ENCODE assay signal across 22 cellular contexts in the genomic region with DNA sequence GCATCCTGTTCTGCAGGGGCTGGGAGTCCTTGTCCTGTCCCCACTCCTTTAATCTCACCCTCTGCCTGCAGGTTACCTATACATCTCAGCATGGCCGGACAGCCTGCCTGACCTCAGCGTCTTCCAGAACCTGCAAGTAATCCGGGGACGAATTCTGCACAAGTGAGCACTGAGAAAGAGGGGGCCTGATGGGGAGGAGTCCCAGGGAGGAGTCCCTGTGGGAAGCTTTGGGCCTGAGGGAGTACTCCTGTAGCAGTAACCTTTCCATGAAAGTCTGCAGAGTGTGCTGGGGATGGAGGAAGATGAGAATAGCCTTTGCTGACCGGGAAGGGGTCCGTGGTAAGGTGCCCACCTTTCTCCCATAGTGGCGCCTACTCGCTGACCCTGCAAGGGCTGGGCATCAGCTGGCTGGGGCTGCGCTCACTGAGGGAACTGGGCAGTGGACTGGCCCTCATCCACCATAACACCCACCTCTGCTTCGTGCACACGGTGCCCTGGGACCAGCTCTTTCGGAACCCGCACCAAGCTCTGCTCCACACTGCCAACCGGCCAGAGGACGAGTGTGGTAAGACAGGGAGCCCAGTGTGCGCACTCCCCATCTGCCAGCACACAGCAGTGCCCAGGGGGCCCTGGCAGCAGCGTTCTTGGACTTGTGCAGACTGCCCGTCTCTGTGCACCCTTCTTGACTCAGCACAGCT. TPM values are rescaled to one million over a fixed set of nuclear protein-coding genes. Genes with fewer than 3 reads are reported as not detected.
A peak's percentile ranks its signal among the peaks of the same experiment; 100 is the strongest.
DNase-seq lines count a peak whose midpoint lies in the region; ATAC-seq, FAIRE-seq and TF ChIP-seq lines count a peak whose summit lies in the region.
"Had no signal": no experiment of that assay in that cellular context is flagged by ENCODE, and none has a peak within 500 bp of the region (broad histone marks: within the 10 kb centered on the region; RNA-seq: fewer than 3 reads in every experiment).

No MANE protein-coding gene starts in this region.

- no peak overlapping the region for H3K23ac ChIP-seq in H1 (ENCODE audit: insufficient read length)

- no peak overlapping the region for H3K18ac ChIP-seq in H1 (ENCODE audit: extremely low read depth, low read length)

- no peak for TF ChIP-seq POLR2A in H1 (IDR thresholded peaks at IDR 0.05; ENCODE audit: control extremely low read depth in 1 of 2, low read depth in 2 of 2, low read length in 2 of 2)

- H3K27me3 ChIP-seq in H1 (replicated peaks in 1 of 4; ENCODE audit: control insufficient read depth in 3 of 4, extremely low read depth in 1 of 4, insufficient read depth in 3 of 4, low read length in 3 of 4) (no peaks in the 10 kb centered on the region), osteoblast (ENCODE audit: insufficient read depth, low read length) (no peaks in the 10 kb centered on the region)
- H3K27me3 ChIP-seq: cardiac muscle cell had no signal

- no TSS peak for BruUV-seq in Calu3 (replicated peaks; lab: Mats Ljungman, UMichigan)

- H3K4me1 ChIP-seq in H1 (replicated peaks in 1 of 4; ENCODE audit: control insufficient read depth in 3 of 4, insufficient read depth in 4 of 4, low read length in 3 of 4) (no peaks in the 10 kb centered on the region), osteoblast (ENCODE audit: insufficient read depth, low read length) (no peaks in the 10 kb centered on the region)

- H3K4me3 Mint-ChIP-seq in Calu3 (ENCODE audit: low read depth, unreplicated experiment): no peak overlapping the region
- H3K4me3 Mint-ChIP-seq: activated naive CD4-positive, alpha-beta T cell treated with anti-CD3 and anti-CD28 coated beads, Interleukin-2, amount 50 U/mL, for 24 hours had no signal

- H2AFZ ChIP-seq in H1 (ENCODE audit: low read length) (no peak overlapping the region), osteoblast (ENCODE audit: low read length) (no peak overlapping the region)

- intact Hi-C loops in Calu3 (cut with micrococcal nuclease; ENCODE audit: unreplicated experiment): no loop called here

- no peak for TF ChIP-seq RAD21 in H1 (IDR thresholded peaks at IDR 0.05 in 1 of 2, conservative IDR thresholded peaks at IDR 0.05 in 1 of 2; ENCODE audit: low read depth in 2 of 2, low read length in 2 of 2)

- no peak overlapping the region for H4K8ac ChIP-seq in H1 (ENCODE audit: extremely low read depth, insufficient read depth, low read length)

- H3K79me2 ChIP-seq in H1 (ENCODE audit: control insufficient read depth in 1 of 2, insufficient read depth in 2 of 2, low read length in 2 of 2) (peaks cover 0 to 4% of the 10 kb centered on the region in 2 experiments; a peak in 2 of 4 replicates), osteoblast (ENCODE audit: insufficient read depth, low read length) (no peaks in the 10 kb centered on the region)

- H4K91ac ChIP-seq in H1 (replicated peaks; ENCODE audit: insufficient read length, low read length): no peak overlapping the region

- H3K14ac ChIP-seq in H1 (ENCODE audit: insufficient read length): no peak overlapping the region

- H3K4me1 Mint-ChIP-seq in Calu3 (ENCODE audit: low read depth, unreplicated experiment): peaks cover 21% of the 10 kb centered on the region
- H3K4me1 Mint-ChIP-seq: activated naive CD4-positive, alpha-beta T cell treated with anti-CD3 and anti-CD28 coated beads, Interleukin-2, amount 50 U/mL, for 24 hours had no signal

- no peak overlapping the region for H2BK20ac ChIP-seq in H1 (ENCODE audit: low read length)

- no peak overlapping the region for H4K5ac ChIP-seq in H1 (ENCODE audit: insufficient read length, low read depth, low read length)

- no peak overlapping the region for H2BK120ac ChIP-seq in H1 (replicated peaks; ENCODE audit: low read depth, low read length)

- H3K9ac ChIP-seq in H1 (replicated peaks in 1 of 4; ENCODE audit: extremely low read depth in 1 of 4, low read depth in 3 of 4, low read length in 3 of 4): no peak overlapping the region

- H2AK5ac ChIP-seq in H1 (ENCODE audit: low read depth, low read length): no peak overlapping the region

- no peak for DNase-seq in Calu3
- no peak for DNase-seq in H1 (ENCODE audit: low read depth in 1 of 2, low spot score in 2 of 2)
- DNase-seq in osteoblast (ENCODE audit: insufficient read length, low spot score, missing footprints): peak; percentile 67
- DNase-seq in activated CD4-positive, alpha-beta T cell treated with anti-CD3 and anti-CD28 coated beads, Interleukin-2, amount 50 U/mL, for 48 hours: no peak
- DNase-seq in HUDEP-2 (lab: John Stamatoyannopoulos, UW; ENCODE audit: unreplicated experiment in 76 of 76): no peak
- DNase-seq: ACHN; activated CD4-positive, alpha-beta T cell treated with anti-CD3 and anti-CD28 coated beads, Interleukin-2, amount 50 U/mL, for 1 hour; dermis blood vessel endothelial cell; Karpas-422; NCI-H146; nucleus accumbens; OCI-M1; T-helper 9 cell had no signal

- H3K4me2 ChIP-seq in H1 (ENCODE audit: insufficient read depth in 1 of 2, low read depth in 2 of 2, low read length in 2 of 2): no peak overlapping the region
- no peak overlapping the region for H3K4me2 ChIP-seq in osteoblast (ENCODE audit: insufficient read depth, low read length)
- H3K4me2 ChIP-seq: smooth muscle cell had no signal

- no peak overlapping the region for H2BK5ac ChIP-seq in H1 (ENCODE audit: low read depth, low read length)

- H4K20me1 ChIP-seq in H1 (replicated peaks in 1 of 2; ENCODE audit: control insufficient read depth in 1 of 2, insufficient read depth in 2 of 2, low read length in 2 of 2): peaks cover 8 to 10% of the 10 kb centered on the region in 2 experiments
- H4K20me1 ChIP-seq in osteoblast (ENCODE audit: insufficient read depth, low read length): no peaks in the 10 kb centered on the region

- no peaks in the 10 kb centered on the region for H3K27me3 Mint-ChIP-seq in Calu3 (ENCODE audit: unreplicated experiment)
- H3K27me3 Mint-ChIP-seq: activated naive CD4-positive, alpha-beta T cell treated with anti-CD3 and anti-CD28 coated beads, Interleukin-2, amount 50 U/mL, for 24 hours had no signal

- H3K9me3 Mint-ChIP-seq in Calu3 (ENCODE audit: low read depth, unreplicated experiment): no peaks in the 10 kb centered on the region
- H3K9me3 Mint-ChIP-seq: activated naive CD4-positive, alpha-beta T cell treated with anti-CD3 and anti-CD28 coated beads, Interleukin-2, amount 50 U/mL, for 24 hours had no signal

- H3K36me3 ChIP-seq in H1 (ENCODE audit: control insufficient read depth in 2 of 4, insufficient read depth in 4 of 4, low read length in 3 of 4) (peaks cover 45 to 94% (median 75%) of the 10 kb centered on the region in 4 experiments), osteoblast (ENCODE audit: insufficient read depth, low read length) (peaks cover 50% of the 10 kb centered on the region)

- no peak for FAIRE-seq in H1 (lab: Jason Lieb, UNC)

- TF ChIP-seq CTCF in Calu3 (IDR thresholded peaks at IDR 0.05; ENCODE audit: unreplicated experiment) (no peak), H1 (IDR thresholded peaks at IDR 0.05; ENCODE audit: control extremely low read depth in 1 of 3, insufficient read depth in 1 of 3, low read depth in 1 of 3, low read length in 3 of 3) (no peak), osteoblast (IDR thresholded peaks at IDR 0.05; ENCODE audit: extremely low read depth, low read depth, low read length) (no peak)

- H2BK15ac ChIP-seq in H1 (ENCODE audit: low read length): no peak overlapping the region

- H3K4me3 ChIP-seq in H1 (ENCODE audit: extremely low read depth in 1 of 4, insufficient read depth in 2 of 4, low read depth in 3 of 4, low read length in 4 of 4): no peak overlapping the region
- H3K4me3 ChIP-seq in osteoblast (ENCODE audit: insufficient read depth, low read length): no peak overlapping the region
- H3K4me3 ChIP-seq: cardiac muscle cell, smooth muscle cell had no signal

- no peak overlapping the region for H3K56ac ChIP-seq in H1 (replicated peaks; ENCODE audit: insufficient read length, low read depth, low read length)

- H2BK12ac ChIP-seq in H1 (ENCODE audit: low read depth, low read length): no peak overlapping the region

- no peak for ATAC-seq in GM19452 (IDR thresholded peaks at IDR 0.05; ENCODE audit: unreplicated experiment)

- peak overlapping the region; percentile 0 for H3K27ac Mint-ChIP-seq in Calu3 (ENCODE audit: unreplicated experiment)
- H3K27ac Mint-ChIP-seq: activated naive CD4-positive, alpha-beta T cell treated with anti-CD3 and anti-CD28 coated beads, Interleukin-2, amount 50 U/mL, for 24 hours had no signal

- peaks cover 98% of the 10 kb centered on the region for H3K36me3 Mint-ChIP-seq in Calu3 (ENCODE audit: insufficient read depth, unreplicated experiment)
- H3K36me3 Mint-ChIP-seq: activated naive CD4-positive, alpha-beta T cell treated with anti-CD3 and anti-CD28 coated beads, Interleukin-2, amount 50 U/mL, for 24 hours had no signal

- POLR2A ChIA-PET in H1 (lab: Charles Lee; ENCODE audit: partially characterized antibody): interaction anchor here (0.9 to 4.5 kb wide), 8 partner anchors 8 to 35 kb away, joined by 3 to 23 read pairs (median 5); a partner anchor contains a TSS

- H3K27ac ChIP-seq in H1 (ENCODE audit: low read depth, low read length) (0 out of 2 replicates have a peak overlapping the region, but pooled peaks have one; percentile 47), osteoblast (ENCODE audit: low read depth, low read length) (no peak overlapping the region)
- H3K27ac ChIP-seq: cardiac muscle cell had no signal

- no peaks in the 10 kb centered on the region for H3K79me1 ChIP-seq in H1 (ENCODE audit: low read depth, low read length)

- CTCF ChIA-PET in Calu3 (lab: Charles Lee) (interaction anchor here (0.7 to 161.2 kb wide), 13 partner anchors 1 to 339 kb away, joined by 3 to 42089 read pairs (median 8); a partner anchor contains a TSS), H1 (lab: Charles Lee; ENCODE audit: partially characterized antibody) (interaction anchor here (0.5 to 2.7 kb wide), 9 partner anchors 10 to 167 kb away, joined by 3 to 13 read pairs (median 3); a partner anchor contains a TSS)

- H3K9me3 ChIP-seq in H1 (ENCODE audit: insufficient read depth in 2 of 2, low read depth in 1 of 2, low read length in 1 of 2) (no peaks in the 10 kb centered on the region), osteoblast (ENCODE audit: low read depth, low read length) (no peaks in the 10 kb centered on the region)

- H3K23me2 ChIP-seq in H1 (ENCODE audit: low read depth, low read length): no peaks in the 10 kb centered on the region

- H3K4ac ChIP-seq in H1 (replicated peaks; ENCODE audit: insufficient read length, low read depth, low read length): no peak overlapping the region

- TF ChIP-seq EP300 in H1 (IDR thresholded peaks at IDR 0.05; ENCODE audit: borderline replicate concordance in 1 of 2, low read depth in 2 of 2, low read length in 2 of 2): no peak

- WGBS in H1 (ENCODE audit: extremely low coverage in 1 of 2, insufficient coverage in 1 of 2, insufficient read length in 1 of 2, insufficient replicate concordance in 2 of 2, low coverage in 1 of 2, low lambda C conversion rate in 2 of 2, missing lambda C conversion rate in 1 of 2), 2 experiments: 94% methylated on average over 18 of the region's 18 CpGs; no CpG with 5 or more reads in 1 of the 2 experiments

RNA-seq across cellular contexts. Expression of a gene that starts 14.8 kb away (rescaled TPM):
- total RNA-seq in Calu3 (2022) (2,121 and 2,217 TPM in 2 replicates), osteoblast (14.8 and 16.5 TPM in 2 replicates)
- 29.6 and 30.0 TPM in 2 replicates for total RNA-seq in H1 (2021; fragmentation: NEBNext Ultra II Directional; extraction: Animal tissue kit (Norgen Biotek cat#: 25700))
- 54.9 and 57.9 TPM in 2 replicates for polyA plus RNA-seq in H1 (2011; rRNA removed)
- 54.6 TPM for polyA plus RNA-seq in H1 (2011; cell fraction: cytosol; rRNA removed)
- polyA plus RNA-seq in H1 (2011; cell fraction: nucleus; rRNA removed): 42.7 TPM
- 37.9 to 58.0 TPM (median 50.9 TPM) in 4 replicates for polyA plus RNA-seq in H1 (2012, experiment 1 of 2)
- 59.0 TPM for polyA plus RNA-seq in H1 (2012, experiment 2 of 2)
- polyA plus RNA-seq in H1 (2013, experiment 1 of 2): 49.1 TPM
- polyA plus RNA-seq in H1 (2013, experiment 2 of 2): 49.1 TPM
- 20.0 and 21.9 TPM in 2 replicates for polyA minus RNA-seq in H1 (2011; rRNA and poly(A)+ RNA removed)
- polyA minus RNA-seq in H1 (2011; cell fraction: cytosol; rRNA and poly(A)+ RNA removed): 19.7 TPM
- polyA minus RNA-seq in H1 (2011; cell fraction: nucleus; rRNA and poly(A)+ RNA removed): 24.2 TPM

RNA-seq across cellular contexts. Expression of a gene that starts 15.7 kb away (rescaled TPM):
- 4,829 and 4,830 TPM in 2 replicates for total RNA-seq in Calu3 (2022)
- total RNA-seq in H1 (2021; fragmentation: NEBNext Ultra II Directional; extraction: Animal tissue kit (Norgen Biotek cat#: 25700)): 394 and 403 TPM in 2 replicates
- 183 and 278 TPM in 2 replicates for polyA plus RNA-seq in H1 (2011; rRNA removed)
- 174 TPM for polyA plus RNA-seq in H1 (2011; cell fraction: cytosol; rRNA removed)
- polyA plus RNA-seq in H1 (2011; cell fraction: nucleus; rRNA removed): 329 TPM
- 181 to 248 TPM (median 223 TPM) in 4 replicates for polyA plus RNA-seq in H1 (2012, experiment 1 of 2)
- 260 TPM for polyA plus RNA-seq in H1 (2012, experiment 2 of 2)
- polyA plus RNA-seq in H1 (2013, experiment 1 of 2): 199 TPM
- 211 TPM for polyA plus RNA-seq in H1 (2013, experiment 2 of 2)
- polyA minus RNA-seq in H1 (2011; rRNA and poly(A)+ RNA removed): 255 and 261 TPM in 2 replicates
- 264 TPM for polyA minus RNA-seq in H1 (2011; cell fraction: cytosol; rRNA and poly(A)+ RNA removed)
- polyA minus RNA-seq in H1 (2011; cell fraction: nucleus; rRNA and poly(A)+ RNA removed): 204 TPM
- total RNA-seq in osteoblast: 40.4 and 44.2 TPM in 2 replicates

RNA-seq across cellular contexts. Expression of a gene that starts 22.2 kb away (rescaled TPM):
- 2,531 and 2,746 TPM in 2 replicates for total RNA-seq in Calu3 (2022)
- 30.9 and 32.2 TPM in 2 replicates for total RNA-seq in H1 (2021; fragmentation: NEBNext Ultra II Directional; extraction: Animal tissue kit (Norgen Biotek cat#: 25700))
- 41.5 and 61.7 TPM in 2 replicates for polyA plus RNA-seq in H1 (2011; rRNA removed)
- polyA plus RNA-seq in H1 (2011; cell fraction: cytosol; rRNA removed): 33.0 TPM
- 110 TPM for polyA plus RNA-seq in H1 (2011; cell fraction: nucleus; rRNA removed)
- polyA plus RNA-seq in H1 (2012, experiment 1 of 2): 31.1 to 38.6 TPM (median 35.7 TPM) in 4 replicates
- polyA plus RNA-seq in H1 (2012, experiment 2 of 2): 33.5 TPM
- 26.5 TPM for polyA plus RNA-seq in H1 (2013, experiment 1 of 2)
- 24.6 TPM for polyA plus RNA-seq in H1 (2013, experiment 2 of 2)
- polyA minus RNA-seq in H1 (2011; rRNA and poly(A)+ RNA removed): 25.6 and 31.4 TPM in 2 replicates
- 25.5 TPM for polyA minus RNA-seq in H1 (2011; cell fraction: cytosol; rRNA and poly(A)+ RNA removed)
- polyA minus RNA-seq in H1 (2011; cell fraction: nucleus; rRNA and poly(A)+ RNA removed): 36.4 TPM
- under 0.01 and 0.29 TPM in 2 replicates for total RNA-seq in osteoblast
- total RNA-seq: H4, HT1080 had no signal

RNA-seq across cellular contexts. Expression of a gene that starts 27.7 kb away (rescaled TPM):
- 1,186 and 1,276 TPM in 2 replicates for total RNA-seq in Calu3 (2022)
- 18.5 and 21.0 TPM in 2 replicates for total RNA-seq in H1 (2021; fragmentation: NEBNext Ultra II Directional; extraction: Animal tissue kit (Norgen Biotek cat#: 25700))
- polyA plus RNA-seq in H1 (2011; rRNA removed): 30.7 and 32.2 TPM in 2 replicates
- polyA plus RNA-seq in H1 (2011; cell fraction: cytosol; rRNA removed): 26.7 TPM
- polyA plus RNA-seq in H1 (2011; cell fraction: nucleus; rRNA removed): 97.3 TPM
- 16.4 to 26.1 TPM (median 23.6 TPM) in 4 replicates for polyA plus RNA-seq in H1 (2012, experiment 1 of 2)
- polyA plus RNA-seq in H1 (2012, experiment 2 of 2): 17.3 TPM
- 16.2 TPM for polyA plus RNA-seq in H1 (2013, experiment 1 of 2)
- polyA plus RNA-seq in H1 (2013, experiment 2 of 2): 14.6 TPM
- 28.0 and 33.0 TPM in 2 replicates for polyA minus RNA-seq in H1 (2011; rRNA and poly(A)+ RNA removed)
- 11.7 TPM for polyA minus RNA-seq in H1 (2011; cell fraction: cytosol; rRNA and poly(A)+ RNA removed)
- polyA minus RNA-seq in H1 (2011; cell fraction: nucleus; rRNA and poly(A)+ RNA removed): 13.7 TPM
- total RNA-seq in osteoblast: 10.3 and 10.9 TPM in 2 replicates

RNA-seq across cellular contexts. Expression of a gene that starts 47.3 kb away (rescaled TPM):
- total RNA-seq in Calu3 (2022): 1.3 and 3.2 TPM in 2 replicates
- total RNA-seq in H1 (2021; fragmentation: NEBNext Ultra II Directional; extraction: Animal tissue kit (Norgen Biotek cat#: 25700)): 4.4 and 5.6 TPM in 2 replicates
- polyA plus RNA-seq in H1 (2011; rRNA removed): 10.5 and 10.9 TPM in 2 replicates
- polyA plus RNA-seq in H1 (2011; cell fraction: cytosol; rRNA removed): 8.1 TPM
- polyA plus RNA-seq in H1 (2011; cell fraction: nucleus; rRNA removed): 10.0 TPM
- 4.3 to 8.6 TPM (median 7.6 TPM) in 4 replicates for polyA plus RNA-seq in H1 (2012, experiment 1 of 2)
- 5.6 TPM for polyA plus RNA-seq in H1 (2012, experiment 2 of 2)
- polyA plus RNA-seq in H1 (2013, experiment 1 of 2): 3.4 TPM
- 3.4 TPM for polyA plus RNA-seq in H1 (2013, experiment 2 of 2)
- polyA minus RNA-seq in H1 (2011; rRNA and poly(A)+ RNA removed): 0.95 and 1.4 TPM in 2 replicates
- polyA minus RNA-seq in H1 (2011; cell fraction: cytosol; rRNA and poly(A)+ RNA removed): 4.9 TPM
- 1.7 TPM for polyA minus RNA-seq in H1 (2011; cell fraction: nucleus; rRNA and poly(A)+ RNA removed)
- total RNA-seq in osteoblast: not detected in 2 replicates
- total RNA-seq: H4, HT1080, kidney epithelial cell, NCI-H460, smooth muscle cell had no signal
- polyA plus RNA-seq: BJ had no signal

Comparison
In these comparisons a context has a peak if more than half of its experiments do, and no peak if none do; other contexts are left out.
1. RNA of a gene that starts 14.8 kb away (total RNA-seq): 2,121 to 2,217 TPM in Calu3; 29.6 to 30.0 TPM in H1 and 14.8 to 16.5 TPM in osteoblast; every median in the first group is over 10 times any median in the second.
2. RNA of a gene that starts 15.7 kb away (total RNA-seq): 4,829 to 4,830 TPM in Calu3; 394 to 403 TPM in H1 and 40.4 to 44.2 TPM in osteoblast; every median in the first group is over 10 times any median in the second.
3. RNA of a gene that starts 22.2 kb away (total RNA-seq): 2,531 to 2,746 TPM in Calu3; 30.9 to 32.2 TPM in H1 and under 0.01 to 0.29 TPM in osteoblast; every median in the first group is over 10 times any median in the second.